ENCODE assay signal across 23 cellular contexts in the genomic region with DNA sequence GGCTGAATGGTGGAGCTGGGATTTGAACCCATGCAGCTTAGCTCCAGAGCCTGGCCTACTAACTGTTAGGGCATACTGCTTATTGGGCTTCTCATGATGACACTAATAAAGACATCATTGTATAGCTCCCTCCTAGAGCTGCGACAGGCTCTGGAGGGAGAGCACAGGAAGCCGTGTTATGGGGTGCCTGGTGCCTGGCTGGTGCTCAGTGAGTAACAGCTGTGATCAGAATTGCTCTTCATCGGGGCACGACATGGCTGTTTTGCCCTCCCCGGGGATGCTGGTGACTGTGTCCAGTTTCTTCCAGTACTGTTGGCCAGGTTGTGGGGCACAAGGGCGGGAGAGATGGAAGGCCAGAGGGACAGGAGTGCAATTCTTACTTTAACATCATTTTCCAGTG. TPM values are rescaled to one million over a fixed set of nuclear protein-coding genes. Genes with fewer than 3 reads are reported as not detected.
DNase-seq lines count a peak whose midpoint lies in the region; ATAC-seq, FAIRE-seq and TF ChIP-seq lines count a peak whose summit lies in the region.
"Had no signal": no experiment of that assay in that cellular context is flagged by ENCODE, and none has a peak within 500 bp of the region (broad histone marks: within the 10 kb centered on the region; RNA-seq: fewer than 3 reads in every experiment).

No MANE protein-coding gene starts in this region.

- H3K27me3 ChIP-seq in HepG2 (ENCODE audit: control insufficient read depth in 1 of 2, insufficient read depth in 2 of 2, low read length in 2 of 2) = peaks cover 0 to 4% of the 10 kb centered on the region in 2 experiments; a peak in 2 of 5 replicates
- H3K27me3 ChIP-seq: BLaER1, SJCRH30 had no signal

- no peaks in the 10 kb centered on the region for H4K20me1 ChIP-seq in HepG2 (ENCODE audit: insufficient read depth, low read length)
- H4K20me1 ChIP-seq: BLaER1 had no signal

- no peak for FAIRE-seq in HepG2 (lab: Jason Lieb, UNC)
- FAIRE-seq: endothelial cell of umbilical vein, GM12892 had no signal

- POLR2A ChIA-PET in RWPE1 (lab: Yijun Ruan, JAX; ENCODE audit: low non-redundant PET) = no interaction called here
- POLR2A ChIA-PET in HepG2 (lab: Yijun Ruan, JAX) = no interaction called here

- no peak for TF ChIP-seq RAD21 in HepG2 (CRISPR knock-in tag; IDR thresholded peaks at IDR 0.05)

- BruUV-seq in HepG2 (replicated peaks; lab: Mats Ljungman, UMichigan) = no TSS peak

- H3K36me3 Mint-ChIP-seq in activated CD4-positive, alpha-beta T cell treated with anti-CD3 and anti-CD28 coated beads, Interleukin-2, amount 10 ng/mL, durations not matched to agents 24 days and 14 days (ENCODE audit: low read depth) = no peaks in the 10 kb centered on the region
- peaks cover 3% of the 10 kb centered on the region for H3K36me3 Mint-ChIP-seq in chondrocyte (ENCODE audit: low read depth)
- H3K36me3 Mint-ChIP-seq: immature natural killer cell had no signal

- H3K4me1 ChIP-seq in HepG2 (ENCODE audit: insufficient read depth, low read length) = no peaks in the 10 kb centered on the region
- H3K4me1 ChIP-seq: prostate gland, SJCRH30 had no signal

- intact Hi-C loops in activated CD4-positive, alpha-beta T cell treated with anti-CD3 and anti-CD28 coated beads, Interleukin-2, amount 10 ng/mL, durations not matched to agents 24 days and 14 days (cut with micrococcal nuclease) = no loop called here
- intact Hi-C loops in HepG2 (cut with micrococcal nuclease; ENCODE audit: unreplicated experiment) = no loop called here

- no peak overlapping the region for H2AFZ ChIP-seq in HepG2 (ENCODE audit: low read length)
- H2AFZ ChIP-seq: PC-9 had no signal

- peaks cover 13% of the 10 kb centered on the region for H3K4me1 Mint-ChIP-seq in activated CD4-positive, alpha-beta T cell treated with anti-CD3 and anti-CD28 coated beads, Interleukin-2, amount 10 ng/mL, durations not matched to agents 24 days and 14 days
- H3K4me1 Mint-ChIP-seq in chondrocyte (ENCODE audit: low read depth) = peaks cover 9% of the 10 kb centered on the region

- H3K4me3 Mint-ChIP-seq in activated CD4-positive, alpha-beta T cell treated with anti-CD3 and anti-CD28 coated beads, Interleukin-2, amount 10 ng/mL, durations not matched to agents 24 days and 14 days = peak overlapping the region; percentile 61
- H3K4me3 Mint-ChIP-seq in chondrocyte (ENCODE audit: unreplicated experiment) = peak overlapping the region; percentile 4
- H3K4me3 Mint-ChIP-seq: activated B cell treated with CpG ODN at 0.5 μM for 24 hours had no signal

- H3K27ac ChIP-seq in RWPE1 (peak overlapping the region; percentile 49), HepG2 (ENCODE audit: extremely low read length, insufficient read depth, low read length) (no peak overlapping the region)
- H3K27ac ChIP-seq: A549, BLaER1, PC-9, prostate gland, SJCRH30 had no signal

- DNase-seq in activated CD4-positive, alpha-beta T cell treated with anti-CD3 and anti-CD28 coated beads, Interleukin-2, amount 10 ng/mL, durations not matched to agents 24 days and 14 days = no peak
- no peak for DNase-seq in activated CD4-positive, alpha-beta T cell treated with anti-CD3 and anti-CD28 coated beads for 48 hours
- no peak for DNase-seq in RWPE1 (ENCODE audit: low spot score)
- DNase-seq in chondrocyte (ENCODE audit: low spot score) = no peak
- peak; percentile 17 for DNase-seq in occipital lobe (lab: John Stamatoyannopoulos, UW)
- no peak for DNase-seq in NCI-H1930 (lab: John Stamatoyannopoulos, UW)
- no peak for DNase-seq in HepG2 (ENCODE audit: low spot score)
- DNase-seq: activated B cell treated with CpG ODN at 0.5 μM for 24 hours; activated naive CD4-positive, alpha-beta T cell treated with anti-CD3 and anti-CD28 coated beads for 36 hours; immature natural killer cell; MV-4-11; NCI-H187 treated with DMSO at 0.1 percent for 48 hours; NCI-H226; PC-9; SJCRH30 had no signal

- CTCF ChIA-PET in RWPE1 (lab: Yijun Ruan, JAX) = no interaction called here
- CTCF ChIA-PET in HepG2 (lab: Yijun Ruan, JAX; ENCODE audit: low intra/inter-chr PET ratio, low total read pairs) = no interaction called here

- no peak overlapping the region for H3K9ac ChIP-seq in HepG2 (ENCODE audit: insufficient read depth, low read depth, low read length)
- H3K9ac ChIP-seq: BLaER1 had no signal

- H3K79me2 ChIP-seq in HepG2 (ENCODE audit: insufficient read depth, low read length) = no peaks in the 10 kb centered on the region

- no peaks in the 10 kb centered on the region for H3K9me3 ChIP-seq in HepG2 (ENCODE audit: low read length)
- H3K9me3 ChIP-seq: BLaER1, prostate gland, SJCRH30 had no signal

- H3K27ac Mint-ChIP-seq in activated CD4-positive, alpha-beta T cell treated with anti-CD3 and anti-CD28 coated beads, Interleukin-2, amount 10 ng/mL, durations not matched to agents 24 days and 14 days = no peak overlapping the region
- H3K27ac Mint-ChIP-seq in chondrocyte (ENCODE audit: unreplicated experiment) = no peak overlapping the region
- H3K27ac Mint-ChIP-seq: activated B cell treated with CpG ODN at 0.5 μM for 24 hours; activated naive CD4-positive, alpha-beta T cell treated with anti-CD3 and anti-CD28 coated beads for 36 hours had no signal

- in situ Hi-C loops in HepG2 (cut with HindIII; ENCODE audit: extremely low pct_ligation_motif_present, low pct_unique_long_range_greater_than_20kb) = no loop called here

- WGBS in HepG2 (ENCODE audit: low lambda C conversion rate) = 40% methylated on average over 2 of the region's 6 CpGs

- no peak for TF ChIP-seq EP300 in HepG2 (IDR thresholded peaks at IDR 0.05; ENCODE audit: low read depth in 2 of 2, low read length in 2 of 2)
- no peak for TF ChIP-seq EP300 in HepG2 (CRISPR knock-in tag; IDR thresholded peaks at IDR 0.05; ENCODE audit: borderline replicate concordance)

- no peaks in the 10 kb centered on the region for H3K36me3 ChIP-seq in HepG2 (replicated peaks in 1 of 2; ENCODE audit: control insufficient read depth in 1 of 2, insufficient read depth in 2 of 2, low read length in 2 of 2)
- H3K36me3 ChIP-seq: BLaER1, prostate gland, SJCRH30 had no signal

- H3K4me2 ChIP-seq in HepG2 (ENCODE audit: low read depth, low read length) = no peak overlapping the region
- H3K4me2 ChIP-seq: A549, BLaER1 had no signal

- H3K27me3 Mint-ChIP-seq in activated CD4-positive, alpha-beta T cell treated with anti-CD3 and anti-CD28 coated beads, Interleukin-2, amount 10 ng/mL, durations not matched to agents 24 days and 14 days = peaks cover 21% of the 10 kb centered on the region
- peaks cover 45% of the 10 kb centered on the region for H3K27me3 Mint-ChIP-seq in chondrocyte (ENCODE audit: low read depth)

- H3K9me3 Mint-ChIP-seq in activated CD4-positive, alpha-beta T cell treated with anti-CD3 and anti-CD28 coated beads, Interleukin-2, amount 10 ng/mL, durations not matched to agents 24 days and 14 days = no peaks in the 10 kb centered on the region
- H3K9me3 Mint-ChIP-seq in chondrocyte (ENCODE audit: low read depth) = peaks cover 8% of the 10 kb centered on the region
- H3K9me3 Mint-ChIP-seq: activated naive CD4-positive, alpha-beta T cell treated with anti-CD3 and anti-CD28 coated beads for 36 hours had no signal

- ATAC-seq in HG02852 (IDR thresholded peaks at IDR 0.05; ENCODE audit: unreplicated experiment) (no peak), HepG2 (no peak)
- ATAC-seq: HCT116 had no signal

- no peak for TF ChIP-seq POLR2A in HepG2 (IDR thresholded peaks at IDR 0.05; ENCODE audit: insufficient read depth in 1 of 2, low read depth in 2 of 2, low read length in 2 of 2)

- TF ChIP-seq CTCF in RWPE1 (conservative IDR thresholded peaks at IDR 0.05; ENCODE audit: low read depth) = no peak
- no peak for TF ChIP-seq CTCF in chondrocyte (IDR thresholded peaks at IDR 0.05)
- TF ChIP-seq CTCF in HepG2 (CRISPR knock-in tag; IDR thresholded peaks at IDR 0.05) = no peak

- H3K4me3 ChIP-seq in HepG2 (replicated peaks in 1 of 3; ENCODE audit: insufficient read depth in 1 of 3, low read depth in 2 of 3, low read length in 3 of 3) = no peak overlapping the region
- H3K4me3 ChIP-seq: A549, BLaER1, PC-9, prostate gland, SJCRH30 had no signal

RNA-seq across cellular contexts. Expression of a gene that starts 5.1 kb away (rescaled TPM):
- total RNA-seq in activated CD4-positive, alpha-beta T cell treated with anti-CD3 and anti-CD28 coated beads, Interleukin-2, amount 10 ng/mL, durations not matched to agents 24 days and 14 days = 0.26 and 0.42 TPM in 2 replicates
- total RNA-seq in chondrocyte (not detected in 3 replicates), occipital lobe (1.6 TPM), HepG2 (2016; rRNA removed; fragmentation: Illumina TruSeq; extraction: Trizol) (not detected in 2 replicates)
- total RNA-seq in HepG2 (2016; cell fraction: cytosol; rRNA removed; fragmentation: Illumina TruSeq; extraction: Trizol; ENCODE audit: low read depth) = not detected in 2 replicates
- not detected in 2 replicates for total RNA-seq in HepG2 (2016; cell fraction: insoluble cytoplasmic fraction; rRNA removed; fragmentation: Illumina TruSeq; extraction: Trizol)
- total RNA-seq in HepG2 (2016; cell fraction: membrane; rRNA removed; fragmentation: Illumina TruSeq; extraction: Trizol) = not detected in 2 replicates
- not detected in 2 replicates for total RNA-seq in HepG2 (2016; cell fraction: nucleus; rRNA removed; fragmentation: Illumina TruSeq; extraction: Trizol)
- not detected in 2 replicates for polyA plus RNA-seq in HepG2 (2011; rRNA removed)
- polyA plus RNA-seq in HepG2 (2011; cell fraction: cytosol; rRNA removed) = not detected in 2 replicates
- not detected in 2 replicates for polyA plus RNA-seq in HepG2 (2011; cell fraction: nucleus; rRNA removed)
- not detected in 2 replicates for polyA plus RNA-seq in HepG2 (2012)
- not detected in 2 replicates for polyA plus RNA-seq in HepG2 (2016; cell fraction: cytosol; fragmentation: Illumina TruSeq; extraction: Trizol; ENCODE audit: low read depth)
- polyA plus RNA-seq in HepG2 (2016; cell fraction: insoluble cytoplasmic fraction; fragmentation: Illumina TruSeq; extraction: Trizol; ENCODE audit: low read depth) = not detected in 2 replicates
- polyA plus RNA-seq in HepG2 (2016; cell fraction: membrane; fragmentation: Illumina TruSeq; extraction: Trizol; ENCODE audit: low read depth) = not detected in 2 replicates
- not detected in 2 replicates for polyA plus RNA-seq in HepG2 (2016; cell fraction: nucleus; fragmentation: Illumina TruSeq; extraction: Trizol; ENCODE audit: insufficient read depth, low read depth)
- 0.08 and 1.3 TPM in 2 replicates for polyA minus RNA-seq in HepG2 (2011; rRNA and poly(A)+ RNA removed; ENCODE audit: low replicate concordance)
- not detected in 2 replicates for polyA minus RNA-seq in HepG2 (2011; cell fraction: cytosol; rRNA and poly(A)+ RNA removed)
- not detected in 2 replicates for polyA minus RNA-seq in HepG2 (2011; cell fraction: nucleus; rRNA and poly(A)+ RNA removed)
- total RNA-seq: endothelial cell of umbilical vein, skeletal muscle tissue had no signal

RNA-seq across cellular contexts. Expression of a gene that starts 16.3 kb away (rescaled TPM):
- 165 and 172 TPM in 2 replicates for total RNA-seq in activated CD4-positive, alpha-beta T cell treated with anti-CD3 and anti-CD28 coated beads, Interleukin-2, amount 10 ng/mL, durations not matched to agents 24 days and 14 days
- total RNA-seq in chondrocyte = 2.3 to 3.3 TPM (median 2.9 TPM) in 3 replicates
- 0.16 TPM for total RNA-seq in occipital lobe
- total RNA-seq in HepG2 (2016; rRNA removed; fragmentation: Illumina TruSeq; extraction: Trizol) = 0.13 TPM in 1 of 2 replicates, not detected in the other
- not detected in 2 replicates for total RNA-seq in HepG2 (2016; cell fraction: cytosol; rRNA removed; fragmentation: Illumina TruSeq; extraction: Trizol; ENCODE audit: low read depth)
- 0.15 TPM in 1 of 2 replicates, not detected in the other for total RNA-seq in HepG2 (2016; cell fraction: insoluble cytoplasmic fraction; rRNA removed; fragmentation: Illumina TruSeq; extraction: Trizol)
- not detected in 2 replicates for total RNA-seq in HepG2 (2016; cell fraction: membrane; rRNA removed; fragmentation: Illumina TruSeq; extraction: Trizol)
- total RNA-seq in HepG2 (2016; cell fraction: nucleus; rRNA removed; fragmentation: Illumina TruSeq; extraction: Trizol) = 0.50 TPM in 1 of 2 replicates, not detected in the other
- polyA plus RNA-seq in HepG2 (2011; rRNA removed) = 0.25 and 0.60 TPM in 2 replicates
- polyA plus RNA-seq in HepG2 (2011; cell fraction: cytosol; rRNA removed) = 0.18 and 0.19 TPM in 2 replicates
- polyA plus RNA-seq in HepG2 (2011; cell fraction: nucleus; rRNA removed) = 0.92 and 1.2 TPM in 2 replicates
- 0.19 TPM in 1 of 2 replicates, not detected in the other for polyA plus RNA-seq in HepG2 (2012)
- 0.06 TPM in 1 of 2 replicates, not detected in the other for polyA plus RNA-seq in HepG2 (2016; cell fraction: cytosol; fragmentation: Illumina TruSeq; extraction: Trizol; ENCODE audit: low read depth)
- polyA plus RNA-seq in HepG2 (2016; cell fraction: insoluble cytoplasmic fraction; fragmentation: Illumina TruSeq; extraction: Trizol; ENCODE audit: low read depth) = not detected in 2 replicates
- polyA plus RNA-seq in HepG2 (2016; cell fraction: membrane; fragmentation: Illumina TruSeq; extraction: Trizol; ENCODE audit: low read depth) = not detected in 2 replicates
- polyA plus RNA-seq in HepG2 (2016; cell fraction: nucleus; fragmentation: Illumina TruSeq; extraction: Trizol; ENCODE audit: insufficient read depth, low read depth) = 0.37 and 0.55 TPM in 2 replicates
- polyA minus RNA-seq in HepG2 (2011; rRNA and poly(A)+ RNA removed; ENCODE audit: low replicate concordance) = 0.16 and 81.5 TPM in 2 replicates
- 0.89 and 0.97 TPM in 2 replicates for polyA minus RNA-seq in HepG2 (2011; cell fraction: cytosol; rRNA and poly(A)+ RNA removed)
- polyA minus RNA-seq in HepG2 (2011; cell fraction: nucleus; rRNA and poly(A)+ RNA removed) = 0.64 TPM in 1 of 2 replicates, not detected in the other
- total RNA-seq: endothelial cell of umbilical vein had no signal

RNA-seq across cellular contexts. Expression of a gene that starts 30.0 kb away (rescaled TPM):
- 4.0 and 5.7 TPM in 2 replicates for total RNA-seq in activated CD4-positive, alpha-beta T cell treated with anti-CD3 and anti-CD28 coated beads, Interleukin-2, amount 10 ng/mL, durations not matched to agents 24 days and 14 days
- 7.6 to 12.8 TPM (median 8.4 TPM) in 3 replicates for total RNA-seq in chondrocyte
- 44.8 TPM for total RNA-seq in occipital lobe
- total RNA-seq in HepG2 (2016; rRNA removed; fragmentation: Illumina TruSeq; extraction: Trizol) = 11.1 and 13.2 TPM in 2 replicates
- 1.6 and 1.9 TPM in 2 replicates for total RNA-seq in HepG2 (2016; cell fraction: cytosol; rRNA removed; fragmentation: Illumina TruSeq; extraction: Trizol; ENCODE audit: low read depth)
- 11.4 and 13.3 TPM in 2 replicates for total RNA-seq in HepG2 (2016; cell fraction: insoluble cytoplasmic fraction; rRNA removed; fragmentation: Illumina TruSeq; extraction: Trizol)
- total RNA-seq in HepG2 (2016; cell fraction: membrane; rRNA removed; fragmentation: Illumina TruSeq; extraction: Trizol) = 4.8 and 5.0 TPM in 2 replicates
- total RNA-seq in HepG2 (2016; cell fraction: nucleus; rRNA removed; fragmentation: Illumina TruSeq; extraction: Trizol) = 15.9 and 20.2 TPM in 2 replicates
- 1.7 and 2.0 TPM in 2 replicates for polyA plus RNA-seq in HepG2 (2011; rRNA removed)
- polyA plus RNA-seq in HepG2 (2011; cell fraction: cytosol; rRNA removed) = 0.50 and 1.1 TPM in 2 replicates
- 3.7 and 3.9 TPM in 2 replicates for polyA plus RNA-seq in HepG2 (2011; cell fraction: nucleus; rRNA removed)
- 2.0 and 3.4 TPM in 2 replicates for polyA plus RNA-seq in HepG2 (2012)
- 0.23 and 0.31 TPM in 2 replicates for polyA plus RNA-seq in HepG2 (2016; cell fraction: cytosol; fragmentation: Illumina TruSeq; extraction: Trizol; ENCODE audit: low read depth)
- 4.8 and 6.6 TPM in 2 replicates for polyA plus RNA-seq in HepG2 (2016; cell fraction: insoluble cytoplasmic fraction; fragmentation: Illumina TruSeq; extraction: Trizol; ENCODE audit: low read depth)
- 0.88 and 0.95 TPM in 2 replicates for polyA plus RNA-seq in HepG2 (2016; cell fraction: membrane; fragmentation: Illumina TruSeq; extraction: Trizol; ENCODE audit: low read depth)
- 9.2 and 9.7 TPM in 2 replicates for polyA plus RNA-seq in HepG2 (2016; cell fraction: nucleus; fragmentation: Illumina TruSeq; extraction: Trizol; ENCODE audit: insufficient read depth, low read depth)
- 3.7 and 5.8 TPM in 2 replicates for polyA minus RNA-seq in HepG2 (2011; rRNA and poly(A)+ RNA removed; ENCODE audit: low replicate concordance)
- 2.0 and 2.1 TPM in 2 replicates for polyA minus RNA-seq in HepG2 (2011; cell fraction: cytosol; rRNA and poly(A)+ RNA removed)
- polyA minus RNA-seq in HepG2 (2011; cell fraction: nucleus; rRNA and poly(A)+ RNA removed) = 25.6 and 34.8 TPM in 2 replicates

RNA-seq across cellular contexts. Expression of a gene that starts 42.4 kb away (rescaled TPM):
- total RNA-seq in activated CD4-positive, alpha-beta T cell treated with anti-CD3 and anti-CD28 coated beads, Interleukin-2, amount 10 ng/mL, durations not matched to agents 24 days and 14 days = 83.9 and 86.6 TPM in 2 replicates
- 46.9 to 55.4 TPM (median 47.2 TPM) in 3 replicates for total RNA-seq in chondrocyte
- total RNA-seq in occipital lobe = 6.4 TPM
- 9.6 and 18.7 TPM in 2 replicates for total RNA-seq in HepG2 (2016; rRNA removed; fragmentation: Illumina TruSeq; extraction: Trizol)
- total RNA-seq in HepG2 (2016; cell fraction: cytosol; rRNA removed; fragmentation: Illumina TruSeq; extraction: Trizol; ENCODE audit: low read depth) = 4.7 and 6.3 TPM in 2 replicates
- 10.9 and 18.3 TPM in 2 replicates for total RNA-seq in HepG2 (2016; cell fraction: insoluble cytoplasmic fraction; rRNA removed; fragmentation: Illumina TruSeq; extraction: Trizol)
- total RNA-seq in HepG2 (2016; cell fraction: membrane; rRNA removed; fragmentation: Illumina TruSeq; extraction: Trizol) = 5.4 and 5.5 TPM in 2 replicates
- total RNA-seq in HepG2 (2016; cell fraction: nucleus; rRNA removed; fragmentation: Illumina TruSeq; extraction: Trizol) = 20.5 and 25.3 TPM in 2 replicates
- 16.1 and 16.7 TPM in 2 replicates for polyA plus RNA-seq in HepG2 (2011; rRNA removed)
- polyA plus RNA-seq in HepG2 (2011; cell fraction: cytosol; rRNA removed) = 4.3 and 6.9 TPM in 2 replicates
- 36.9 and 41.9 TPM in 2 replicates for polyA plus RNA-seq in HepG2 (2011; cell fraction: nucleus; rRNA removed)
- polyA plus RNA-seq in HepG2 (2012) = 12.3 and 15.7 TPM in 2 replicates
- polyA plus RNA-seq in HepG2 (2016; cell fraction: cytosol; fragmentation: Illumina TruSeq; extraction: Trizol; ENCODE audit: low read depth) = 2.4 and 2.9 TPM in 2 replicates
- 16.1 and 23.3 TPM in 2 replicates for polyA plus RNA-seq in HepG2 (2016; cell fraction: insoluble cytoplasmic fraction; fragmentation: Illumina TruSeq; extraction: Trizol; ENCODE audit: low read depth)
- 3.6 and 4.5 TPM in 2 replicates for polyA plus RNA-seq in HepG2 (2016; cell fraction: membrane; fragmentation: Illumina TruSeq; extraction: Trizol; ENCODE audit: low read depth)
- polyA plus RNA-seq in HepG2 (2016; cell fraction: nucleus; fragmentation: Illumina TruSeq; extraction: Trizol; ENCODE audit: insufficient read depth, low read depth) = 70.5 and 75.9 TPM in 2 replicates
- 12.4 and 18.2 TPM in 2 replicates for polyA minus RNA-seq in HepG2 (2011; rRNA and poly(A)+ RNA removed; ENCODE audit: low replicate concordance)
- polyA minus RNA-seq in HepG2 (2011; cell fraction: cytosol; rRNA and poly(A)+ RNA removed) = 2.9 and 3.6 TPM in 2 replicates
- 16.5 and 18.7 TPM in 2 replicates for polyA minus RNA-seq in HepG2 (2011; cell fraction: nucleus; rRNA and poly(A)+ RNA removed)

Comparison
In these comparisons a context has a peak if more than half of its experiments do, and no peak if none do; other contexts are left out.
1. RNA of a gene that starts 16.3 kb away (total RNA-seq): 165 to 172 TPM in activated CD4-positive, alpha-beta T cell treated with anti-CD3 and anti-CD28 coated beads, Interleukin-2, amount 10 ng/mL, durations not matched to agents 24 days and 14 days; 2.3 to 3.3 TPM in chondrocyte, 0.16 TPM in occipital lobe (single experiment) and 0.13 to 0.50 TPM in HepG2; every median in the first group is over 10 times any median in the second.